Comparison of ENCODE assay signal across 11 cellular contexts in genomic region chr1:235078927-235079381, GRCh38. TPM values are rescaled to one million over a fixed set of nuclear protein-coding genes. Genes with fewer than 3 reads are reported as not detected.
DNase-seq lines count a peak whose midpoint lies in the region; ATAC-seq and TF ChIP-seq lines count a peak whose summit lies in the region.
"Had no signal": no experiment of that assay in that cellular context is flagged by ENCODE, and none has a peak within 500 bp of the region (broad histone marks: within the 10 kb centered on the region; RNA-seq: fewer than 3 reads in every experiment).

No MANE protein-coding gene starts in this region.

- H3K4me3 ChIP-seq in adipocyte (ENCODE audit: low read length) (peak overlapping the region; percentile 6), suprapubic skin (no peak overlapping the region)

- no peak for TF ChIP-seq CTCF in suprapubic skin (IDR thresholded peaks at IDR 0.05)

- DNase-seq in HCEC 1CT, result peak; percentile 84
- no peak for DNase-seq in adipocyte (ENCODE audit: low read depth)
- peak; percentile 29 for DNase-seq in kidney glomerular epithelial cell (lab: John Stamatoyannopoulos, UW)
- DNase-seq in suprapubic skin (ENCODE audit: low spot score in 2 of 2), result no peak
- no peak for DNase-seq in NCI-H1105 (lab: John Stamatoyannopoulos, UW)
- DNase-seq in activated CD4-positive, CD25-positive, alpha-beta regulatory T cell (lab: John Stamatoyannopoulos, UW), result no peak
- DNase-seq: activated CD4-positive, alpha-beta T cell treated with anti-CD3 and anti-CD28 coated beads, Interleukin-2, amount 50 U/mL, for 1 hour; GDM1; nephron progenitor cell had no signal

- 41% methylated on average over 4 of the region's 5 CpGs for WGBS in suprapubic skin

- no peak for TF ChIP-seq POLR2A in suprapubic skin (IDR thresholded peaks at IDR 0.05)

- peaks cover 70% of the 10 kb centered on the region for H3K4me1 ChIP-seq in adipocyte (ENCODE audit: control insufficient read depth, insufficient read depth, low read length)
- H3K4me1 ChIP-seq in suprapubic skin, result peaks cover 91% of the 10 kb centered on the region

- H3K27me3 ChIP-seq in adipocyte (replicated peaks; ENCODE audit: control insufficient read depth, insufficient read depth, low read length) (no peaks in the 10 kb centered on the region), suprapubic skin (no peaks in the 10 kb centered on the region)

- H3K36me3 ChIP-seq in adipocyte (ENCODE audit: control insufficient read depth, insufficient read depth, low read length, severe bottlenecking) (no peaks in the 10 kb centered on the region), suprapubic skin (no peaks in the 10 kb centered on the region)

- H3K9me3 ChIP-seq in adipocyte (ENCODE audit: control insufficient read depth, low read length), result no peaks in the 10 kb centered on the region
- H3K9me3 ChIP-seq in suprapubic skin, result no peaks in the 10 kb centered on the region

- ATAC-seq in HG03442 (IDR thresholded peaks at IDR 0.05; ENCODE audit: unreplicated experiment), result no peak
- no peak for ATAC-seq in HG03354 (IDR thresholded peaks at IDR 0.05; ENCODE audit: poor library complexity, severe bottlenecking, unreplicated experiment)

- TF ChIP-seq EP300 in suprapubic skin (IDR thresholded peaks at IDR 0.05), result no peak

- peak overlapping the region; percentile 62 for H3K9ac ChIP-seq in adipocyte (ENCODE audit: low read length)

- H3K27ac ChIP-seq in suprapubic skin, result peak overlapping the region; percentile 83

RNA-seq across cellular contexts. Expression of gene TOMM20, which starts 49.7 kb away (rescaled TPM):
- total RNA-seq in suprapubic skin, result 100 to 1,000 TPM; 101 to 116 (median 111) TPM

Comparison
In these comparisons a context has a peak if more than half of its experiments do, and no peak if none do; other contexts are left out.
1. DNase-seq: peak in HCEC 1CT (single experiment) and kidney glomerular epithelial cell (single experiment); none in adipocyte (single experiment), suprapubic skin (0 of 2), NCI-H1105 (single experiment) and activated CD4-positive, CD25-positive, alpha-beta regulatory T cell (0 of 4).